In the genomic region with DNA sequence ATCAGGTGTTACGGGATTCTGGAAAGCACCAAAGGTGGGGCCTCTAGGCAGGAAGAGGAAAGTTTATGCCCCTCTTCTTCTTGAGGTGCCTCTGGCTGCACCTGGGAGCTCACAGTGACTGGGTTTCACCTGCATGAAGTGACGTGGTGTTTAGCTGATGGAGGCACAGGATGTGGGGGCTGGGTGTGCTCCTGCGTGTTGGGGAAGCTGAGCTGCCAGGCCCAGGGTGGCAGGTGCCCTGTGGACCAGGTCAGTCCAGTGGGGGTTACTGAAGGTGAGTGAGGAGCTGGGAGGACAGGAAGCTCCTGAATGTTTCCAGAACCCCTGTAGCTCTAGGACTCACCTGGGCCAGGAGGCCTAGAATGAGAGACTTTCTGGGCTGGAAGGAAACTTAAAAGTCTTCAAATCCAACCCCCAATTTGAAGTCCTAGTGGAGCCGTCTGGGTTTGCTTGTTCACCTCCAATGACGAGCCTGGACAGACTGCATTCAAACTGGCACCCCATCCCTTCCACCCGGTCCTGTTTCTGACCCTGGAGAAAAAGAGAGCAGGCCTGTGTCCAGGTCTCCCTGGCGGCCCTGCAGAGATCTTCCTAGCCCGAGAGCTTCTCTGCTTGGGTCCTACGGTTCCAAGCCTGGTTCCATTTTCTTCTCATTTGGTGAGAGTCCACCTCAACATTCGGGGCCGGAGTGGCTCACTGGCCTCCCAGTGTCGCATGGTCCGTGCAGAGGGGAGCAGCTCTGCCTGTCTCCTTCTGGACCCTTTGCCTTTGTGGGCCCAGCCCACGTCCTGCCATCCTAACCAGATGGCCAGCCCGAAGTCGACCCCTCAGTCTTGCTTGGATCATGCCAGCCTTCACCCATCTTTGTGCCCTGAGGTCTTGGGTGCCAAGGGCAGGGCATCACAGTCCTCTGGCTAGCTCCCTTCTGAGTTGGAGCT, we compare ENCODE assay signal across 1 cellular context.
A peak's percentile ranks its signal among the peaks of the same experiment; 100 is the strongest.
TF ChIP-seq lines count a peak whose summit lies in the region.

No MANE protein-coding gene starts in this region.

TF ChIP-seq in K562, 482 proteins besides CTCF, POLR2A, EP300 and RAD21:
- TF ChIP-seq, protein P1, sequence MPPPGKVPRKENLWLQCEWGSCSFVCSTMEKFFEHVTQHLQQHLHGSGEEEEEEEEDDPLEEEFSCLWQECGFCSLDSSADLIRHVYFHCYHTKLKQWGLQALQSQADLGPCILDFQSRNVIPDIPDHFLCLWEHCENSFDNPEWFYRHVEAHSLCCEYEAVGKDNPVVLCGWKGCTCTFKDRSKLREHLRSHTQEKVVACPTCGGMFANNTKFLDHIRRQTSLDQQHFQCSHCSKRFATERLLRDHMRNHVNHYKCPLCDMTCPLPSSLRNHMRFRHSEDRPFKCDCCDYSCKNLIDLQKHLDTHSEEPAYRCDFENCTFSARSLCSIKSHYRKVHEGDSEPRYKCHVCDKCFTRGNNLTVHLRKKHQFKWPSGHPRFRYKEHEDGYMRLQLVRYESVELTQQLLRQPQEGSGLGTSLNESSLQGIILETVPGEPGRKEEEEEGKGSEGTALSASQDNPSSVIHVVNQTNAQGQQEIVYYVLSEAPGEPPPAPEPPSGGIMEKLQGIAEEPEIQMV (tag; conservative IDR thresholded peaks at IDR 0.05; ENCODE audit: low read depth): no peak
- TF ChIP-seq, protein P2, sequence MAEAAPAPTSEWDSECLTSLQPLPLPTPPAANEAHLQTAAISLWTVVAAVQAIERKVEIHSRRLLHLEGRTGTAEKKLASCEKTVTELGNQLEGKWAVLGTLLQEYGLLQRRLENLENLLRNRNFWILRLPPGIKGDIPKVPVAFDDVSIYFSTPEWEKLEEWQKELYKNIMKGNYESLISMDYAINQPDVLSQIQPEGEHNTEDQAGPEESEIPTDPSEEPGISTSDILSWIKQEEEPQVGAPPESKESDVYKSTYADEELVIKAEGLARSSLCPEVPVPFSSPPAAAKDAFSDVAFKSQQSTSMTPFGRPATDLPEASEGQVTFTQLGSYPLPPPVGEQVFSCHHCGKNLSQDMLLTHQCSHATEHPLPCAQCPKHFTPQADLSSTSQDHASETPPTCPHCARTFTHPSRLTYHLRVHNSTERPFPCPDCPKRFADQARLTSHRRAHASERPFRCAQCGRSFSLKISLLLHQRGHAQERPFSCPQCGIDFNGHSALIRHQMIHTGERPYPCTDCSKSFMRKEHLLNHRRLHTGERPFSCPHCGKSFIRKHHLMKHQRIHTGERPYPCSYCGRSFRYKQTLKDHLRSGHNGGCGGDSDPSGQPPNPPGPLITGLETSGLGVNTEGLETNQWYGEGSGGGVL (CRISPR knock-in tag; IDR thresholded peaks at IDR 0.05): no peak
- TF ChIP-seq, protein P3, sequence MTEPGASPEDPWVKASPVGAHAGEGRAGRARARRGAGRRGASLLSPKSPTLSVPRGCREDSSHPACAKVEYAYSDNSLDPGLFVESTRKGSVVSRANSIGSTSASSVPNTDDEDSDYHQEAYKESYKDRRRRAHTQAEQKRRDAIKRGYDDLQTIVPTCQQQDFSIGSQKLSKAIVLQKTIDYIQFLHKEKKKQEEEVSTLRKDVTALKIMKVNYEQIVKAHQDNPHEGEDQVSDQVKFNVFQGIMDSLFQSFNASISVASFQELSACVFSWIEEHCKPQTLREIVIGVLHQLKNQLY (CRISPR knock-in tag; conservative IDR thresholded peaks at IDR 0.05): 0 out of 4 replicates have a peak, but pooled peaks of 1 of the 2 experiments have one; percentile 77
